ENCODE assay signal across 9 cellular contexts in genomic region chr5:140131967-140132409, GRCh38. TPM values are rescaled to one million over a fixed set of nuclear protein-coding genes. Genes with fewer than 3 reads are reported as not detected.
DNase-seq lines count a peak whose midpoint lies in the region; ATAC-seq, FAIRE-seq and TF ChIP-seq lines count a peak whose summit lies in the region.
"Had no signal": no experiment of that assay in that cellular context is flagged by ENCODE, and none has a peak within 500 bp of the region (broad histone marks: within the 10 kb centered on the region; RNA-seq: fewer than 3 reads in every experiment).

No MANE protein-coding gene starts in this region.

- no peak for TF ChIP-seq POLR2A in suprapubic skin (IDR thresholded peaks at IDR 0.05)

- H3K27me3 ChIP-seq in bronchial epithelial cell (ENCODE audit: control insufficient read depth, insufficient read depth, low read length): no peaks in the 10 kb centered on the region
- no peaks in the 10 kb centered on the region for H3K27me3 ChIP-seq in suprapubic skin

- ATAC-seq in HG03442 (IDR thresholded peaks at IDR 0.05; ENCODE audit: unreplicated experiment): no peak

- H3K36me3 ChIP-seq in bronchial epithelial cell (ENCODE audit: control insufficient read depth, insufficient read depth, low read length): no peaks in the 10 kb centered on the region
- H3K36me3 ChIP-seq in suprapubic skin: no peaks in the 10 kb centered on the region

- peak; percentile 94 for FAIRE-seq in bronchial epithelial cell (lab: Jason Lieb, UNC)
- FAIRE-seq: A204.1 had no signal

- DNase-seq in NCI-H2171 treated with DMSO at 0.1 percent for 48 hours (lab: John Stamatoyannopoulos, UW): peak; percentile 8
- DNase-seq in NCI-H2171 (lab: John Stamatoyannopoulos, UW): no peak
- DNase-seq in NCI-H226: peak; percentile 89
- peak; percentile 96 for DNase-seq in bronchial epithelial cell (ENCODE audit: low read depth)
- DNase-seq in renal cortical epithelial cell (ENCODE audit: low read depth): peak; percentile 97
- DNase-seq in suprapubic skin (ENCODE audit: low spot score in 2 of 2): no peak
- no peak for DNase-seq in putamen (ENCODE audit: low spot score)

- WGBS in suprapubic skin: 35% methylated on average over 3 of the region's 3 CpGs

- H3K4me3 ChIP-seq in bronchial epithelial cell (ENCODE audit: low read depth, low read length) (no peak overlapping the region), suprapubic skin (no peak overlapping the region)

- H3K9me3 ChIP-seq in suprapubic skin: no peaks in the 10 kb centered on the region

- TF ChIP-seq CTCF in bronchial epithelial cell (IDR thresholded peaks at IDR 0.05; ENCODE audit: insufficient read depth, low read length, severe bottlenecking) (no peak), suprapubic skin (IDR thresholded peaks at IDR 0.05) (no peak)

- H3K4me1 ChIP-seq in suprapubic skin: peaks cover 10% of the 10 kb centered on the region

- H3K27ac ChIP-seq in suprapubic skin: no peak overlapping the region

- no peak for TF ChIP-seq EP300 in suprapubic skin (IDR thresholded peaks at IDR 0.05)

RNA-seq across cellular contexts. Expression of gene IGIP, which starts 6.3 kb away (rescaled TPM):
- 5.3 and 5.9 TPM in 2 replicates for total RNA-seq in bronchial epithelial cell
- total RNA-seq in renal cortical epithelial cell: 4.5 and 17.2 TPM in 2 replicates
- 10 to 100 TPM in 2 of 4 donors, 1 to 10 TPM in 2; 6.1 to 16.5 (median 11.6) TPM for total RNA-seq in suprapubic skin

RNA-seq across cellular contexts. Expression of gene PURA, which starts 18.1 kb away (rescaled TPM):
- total RNA-seq in bronchial epithelial cell (6.6 and 12.3 TPM in 2 replicates), renal cortical epithelial cell (6.1 and 22.4 TPM in 2 replicates), suprapubic skin (10 to 100 TPM; 12.5 to 31.8 (median 21.9) TPM)

RNA-seq across cellular contexts. Expression of gene CYSTM1, which starts 43.0 kb away (rescaled TPM):
- 22.4 and 25.5 TPM in 2 replicates for total RNA-seq in bronchial epithelial cell
- total RNA-seq in renal cortical epithelial cell: 27.0 and 30.0 TPM in 2 replicates
- 10 to 100 TPM; 21.0 to 66.4 (median 37.0) TPM for total RNA-seq in suprapubic skin

Comparison
In these comparisons a context has a peak if more than half of its experiments do, and no peak if none do; other contexts are left out.
1. DNase-seq: peak in NCI-H2171 treated with DMSO at 0.1 percent for 48 hours (single experiment), NCI-H226 (single experiment), bronchial epithelial cell (single experiment) and renal cortical epithelial cell (single experiment); none in NCI-H2171 (single experiment), suprapubic skin (0 of 2) and putamen (single experiment).